ENCODE assay signal across 22 cellular contexts in genomic region chr17:55308613-55309332, GRCh38. TPM values are rescaled to one million over a fixed set of nuclear protein-coding genes. Genes with fewer than 3 reads are reported as not detected.
DNase-seq lines count a peak whose midpoint lies in the region; ATAC-seq, FAIRE-seq and TF ChIP-seq lines count a peak whose summit lies in the region.
"Had no signal": no experiment of that assay in that cellular context is flagged by ENCODE, and none has a peak within 500 bp of the region (broad histone marks: within the 10 kb centered on the region; RNA-seq: fewer than 3 reads in every experiment).

No MANE protein-coding gene starts in this region.

- ATAC-seq in GM18498 (IDR thresholded peaks at IDR 0.05; ENCODE audit: unreplicated experiment) (peak; percentile 58), HG02759 (IDR thresholded peaks at IDR 0.05; ENCODE audit: unreplicated experiment) (peak; percentile 50), GM12878 (peak; percentile 72), left lobe of liver (peak; percentile 44)
- ATAC-seq: Right ventricle myocardium inferior, SK-N-SH treated with all-trans-retinoic acid at 6 μM for 48 hours had no signal

- H3K27ac ChIP-seq in GM12878 (ENCODE audit: control insufficient read depth, insufficient read depth) (no peak overlapping the region), MM.1S (ENCODE audit: low read length) (no peak overlapping the region), neural progenitor cell (no peak overlapping the region)
- H3K27ac ChIP-seq: BLaER1 treated with 17β-estradiol and CSF1 and Interleukin-3, amounts not matched to agents 10 nM and 100 nM; PC-9; SJCRH30 had no signal

- H3K9me3 ChIP-seq in GM12878 (replicated peaks; ENCODE audit: control insufficient read depth, insufficient read depth, low read length) (no peaks in the 10 kb centered on the region), MM.1S (replicated peaks; ENCODE audit: insufficient read depth, low read length) (no peaks in the 10 kb centered on the region), neural progenitor cell (ENCODE audit: low read depth) (no peaks in the 10 kb centered on the region)
- H3K9me3 ChIP-seq: BLaER1 treated with 17β-estradiol and CSF1 and Interleukin-3, amounts not matched to agents 10 nM and 100 nM; SJCRH30 had no signal

- H3K79me2 ChIP-seq in GM12878 (ENCODE audit: control insufficient read depth, insufficient read depth, low read length) = no peaks in the 10 kb centered on the region
- H3K79me2 ChIP-seq in MM.1S (ENCODE audit: low read length) = no peaks in the 10 kb centered on the region
- no peaks in the 10 kb centered on the region for H3K79me2 ChIP-seq in neural progenitor cell (ENCODE audit: low read depth)

- H3F3A ChIP-seq in MM.1S (ENCODE audit: insufficient read depth, low read length) (no peaks in the 10 kb centered on the region), neural progenitor cell (ENCODE audit: low read depth) (no peaks in the 10 kb centered on the region)

- H2AFZ ChIP-seq in GM12878 (ENCODE audit: control insufficient read depth, low read depth, low read length) (no peak overlapping the region), MM.1S (ENCODE audit: low read length) (no peak overlapping the region), neural progenitor cell (replicated peaks) (no peak overlapping the region)
- H2AFZ ChIP-seq: PC-9 had no signal

- CTCF ChIA-PET in GM12878 (lab: Yijun Ruan, JAX) = interaction anchor here (1.6 kb wide), 1 partner anchor 47 kb away, joined by 4 read pairs; no protein-coding TSS in a partner anchor

- H3K4me1 ChIP-seq in GM12878 (ENCODE audit: control insufficient read depth, insufficient read depth, low read length) (no peaks in the 10 kb centered on the region), MM.1S (ENCODE audit: low read length) (no peaks in the 10 kb centered on the region), neural progenitor cell (no peaks in the 10 kb centered on the region)
- H3K4me1 ChIP-seq: BLaER1 treated with 17β-estradiol and CSF1 and Interleukin-3, amounts not matched to agents 10 nM and 100 nM; SJCRH30 had no signal

- SMC1A ChIA-PET in GM12878 (lab: Charles Lee; ENCODE audit: uncharacterized antibody, unreplicated experiment) = interaction anchor here (0.9 kb wide), 1 partner anchor 45 kb away, joined by 3 read pairs; no protein-coding TSS in a partner anchor

- no peak overlapping the region for H3K27ac Mint-ChIP-seq in neural progenitor cell
- H3K27ac Mint-ChIP-seq: CD4-positive, alpha-beta T cell; IgD-negative memory B cell had no signal

- no peaks in the 10 kb centered on the region for H3K9me3 Mint-ChIP-seq in neural progenitor cell
- H3K9me3 Mint-ChIP-seq: CD4-positive, alpha-beta T cell; IgD-negative memory B cell had no signal

- H3K4me1 Mint-ChIP-seq in neural progenitor cell = peaks cover 10% of the 10 kb centered on the region

- peaks cover 2% of the 10 kb centered on the region for H3K27me3 Mint-ChIP-seq in neural progenitor cell (ENCODE audit: insufficient read depth, low read depth)
- H3K27me3 Mint-ChIP-seq: IgD-negative memory B cell had no signal

- RAD21 ChIA-PET in GM12878 (lab: Charles Lee; ENCODE audit: unreplicated experiment) = no interaction called here

- 64% methylated on average over 8 of the region's 8 CpGs for WGBS in GM12878 (ENCODE audit: insufficient coverage, insufficient replicate concordance, low lambda C conversion rate, missing lambda C conversion rate)

- TF ChIP-seq CTCF in GM12878 (IDR thresholded peaks at IDR 0.05 in 2 of 3, conservative IDR thresholded peaks at IDR 0.05 in 1 of 3; ENCODE audit: control insufficient read depth in 2 of 3, extremely low read depth in 1 of 3, insufficient read depth in 1 of 3, low read depth in 3 of 3, low read length in 3 of 3) (no peak), MM.1S (IDR thresholded peaks at IDR 0.05; ENCODE audit: low read length) (no peak), neural progenitor cell (IDR thresholded peaks at IDR 0.05) (no peak)

- H3K4me2 ChIP-seq in GM12878 (ENCODE audit: control insufficient read depth, insufficient read depth) = no peak overlapping the region
- no peak overlapping the region for H3K4me2 ChIP-seq in MM.1S (ENCODE audit: low read depth, low read length)
- H3K4me2 ChIP-seq in neural progenitor cell = no peak overlapping the region
- H3K4me2 ChIP-seq: BLaER1 treated with 17β-estradiol and CSF1 and Interleukin-3, amounts not matched to agents 10 nM and 100 nM; PC-9 had no signal

- DNase-seq in GM12878 (ENCODE audit: low read depth, low spot score) (no peak), left lobe of liver (ENCODE audit: low spot score) (no peak), MM.1S (no peak), foreskin melanocyte (no peak), neural progenitor cell (ENCODE audit: low spot score) (no peak)
- DNase-seq: AML-193; CD4-positive, alpha-beta T cell; Kasumi-1; NCI-H2029; NCI-H446; NCI-H524 treated with DMSO at 0.1 percent for 48 hours; PC-9; SJCRH30 had no signal

- H3K9ac ChIP-seq in GM12878 (ENCODE audit: control insufficient read depth, insufficient read depth, low read length) (no peak overlapping the region), MM.1S (ENCODE audit: low read length) (no peak overlapping the region), neural progenitor cell (no peak overlapping the region)
- H3K9ac ChIP-seq: BLaER1 treated with 17β-estradiol and CSF1 and Interleukin-3, amounts not matched to agents 10 nM and 100 nM had no signal

- no peaks in the 10 kb centered on the region for H3K27me3 ChIP-seq in GM12878 (replicated peaks in 1 of 2; ENCODE audit: control insufficient read depth in 2 of 2, insufficient read depth in 2 of 2, low read length in 1 of 2)
- no peaks in the 10 kb centered on the region for H3K27me3 ChIP-seq in MM.1S (replicated peaks; ENCODE audit: insufficient read depth, low read length)
- H3K27me3 ChIP-seq in neural progenitor cell = no peaks in the 10 kb centered on the region
- H3K27me3 ChIP-seq: BLaER1 treated with 17β-estradiol and CSF1 and Interleukin-3, amounts not matched to agents 10 nM and 100 nM; SJCRH30 had no signal

- no peak overlapping the region for H3K4me3 ChIP-seq in GM12878
- H3K4me3 ChIP-seq in MM.1S (ENCODE audit: low read length) = no peak overlapping the region
- H3K4me3 ChIP-seq in neural progenitor cell = no peak overlapping the region
- H3K4me3 ChIP-seq: BLaER1 treated with 17β-estradiol and CSF1 and Interleukin-3, amounts not matched to agents 10 nM and 100 nM; PC-9; SJCRH30 had no signal

- no peaks in the 10 kb centered on the region for H3K36me3 ChIP-seq in GM12878 (ENCODE audit: control insufficient read depth in 2 of 2, insufficient read depth in 2 of 2, low read length in 1 of 2)
- no peaks in the 10 kb centered on the region for H3K36me3 ChIP-seq in MM.1S (replicated peaks; ENCODE audit: insufficient read depth, low read length)
- H3K36me3 ChIP-seq in neural progenitor cell = no peaks in the 10 kb centered on the region
- H3K36me3 ChIP-seq: BLaER1 treated with 17β-estradiol and CSF1 and Interleukin-3, amounts not matched to agents 10 nM and 100 nM; SJCRH30 had no signal

- H4K20me1 ChIP-seq in GM12878 (ENCODE audit: control insufficient read depth, insufficient read depth) (no peaks in the 10 kb centered on the region), MM.1S (ENCODE audit: insufficient read depth, low read length) (no peaks in the 10 kb centered on the region), neural progenitor cell (ENCODE audit: low read depth) (no peaks in the 10 kb centered on the region)
- H4K20me1 ChIP-seq: BLaER1 treated with 17β-estradiol and CSF1 and Interleukin-3, amounts not matched to agents 10 nM and 100 nM had no signal

- no peaks in the 10 kb centered on the region for H3K36me3 Mint-ChIP-seq in neural progenitor cell

- no peak for FAIRE-seq in GM12878 (lab: Jason Lieb, UNC)
- FAIRE-seq: A204.1, D721Med had no signal

- in situ Hi-C loops in GM12878 (cut with MboI) = no loop called here

- POLR2A ChIA-PET in GM12878 (lab: Charles Lee) = no interaction called here

- TF ChIP-seq EP300 in GM12878 (IDR thresholded peaks at IDR 0.05; ENCODE audit: borderline replicate concordance in 1 of 2, control insufficient read depth in 1 of 2, low read depth in 2 of 2, low read length in 2 of 2) = no peak

- intact Hi-C loops in GM12878 (cut with micrococcal nuclease; ENCODE audit: unreplicated experiment) = no loop called here

- no peak overlapping the region for H3K4me3 Mint-ChIP-seq in neural progenitor cell
- H3K4me3 Mint-ChIP-seq: CD4-positive, alpha-beta T cell had no signal

- no peaks in the 10 kb centered on the region for H3K9me2 ChIP-seq in MM.1S (replicated peaks; ENCODE audit: insufficient read depth, low read length)

- no TSS peak for BruUV-seq in GM12878 (replicated peaks; lab: Mats Ljungman, UMichigan)

- TF ChIP-seq RAD21 in GM12878 (IDR thresholded peaks at IDR 0.05; ENCODE audit: insufficient read depth, low read depth, low read length) = no peak

- TF ChIP-seq POLR2A in GM12878 (IDR thresholded peaks at IDR 0.05; ENCODE audit: low read depth, low read length) = no peak

TF ChIP-seq in GM12878, 131 proteins besides CTCF, POLR2A, EP300 and RAD21 (continues in another document):
- TF ChIP-seq GABPA (IDR thresholded peaks at IDR 0.05; ENCODE audit: low read depth) (no peak), CHD2 (IDR thresholded peaks at IDR 0.05; ENCODE audit: borderline replicate concordance, low read depth, low read length) (no peak)

RNA-seq across cellular contexts. Expression of gene HLF, which starts 44.0 kb away (rescaled TPM):
- total RNA-seq in GM12878 (2013; cell fraction: nucleolus; rRNA removed) = 0.19 TPM in 1 of 2 replicates, not detected in the other
- total RNA-seq in GM12878 (2014; rRNA removed) (0.11 TPM in 1 of 2 replicates, not detected in the other), GM12878 (2014; rRNA removed; fragmentation: Illumina TruSeq; extraction: Trizol) (0.09 and 0.31 TPM in 2 replicates), GM12878 (2021) (0.13 and 0.26 TPM in 2 replicates), left lobe of liver (65.8 TPM), neural progenitor cell (ENCODE audit: low replicate concordance) (0.06 and 0.11 TPM in 2 replicates)
- not detected for polyA plus RNA-seq in GM12878 (2011; ENCODE audit: low read depth)
- polyA plus RNA-seq in GM12878 (2011; rRNA removed) (0.07 and 0.12 TPM in 2 replicates), GM12878 (2014; fragmentation: Illumina TruSeq; extraction: Trizol) (0.04 TPM in 1 of 2 replicates, not detected in the other), GM12878 (2014; fragmentation: Nextera tagmentation; extraction: Ambion mirVana) (not detected), GM12878 (2014; rRNA removed) (0.01 and 0.42 TPM in 2 replicates), GM12878 (2016; fragmentation: Nextera tagmentation; extraction: Ambion mirVana) (under 1 TPM; 0.20 to 0.33 TPM)
- polyA plus RNA-seq in GM12878 (2011; cell fraction: cytosol; rRNA removed) = 0.13 and 0.23 TPM in 2 replicates
- polyA plus RNA-seq in GM12878 (2011; cell fraction: nucleus; rRNA removed) = 0.12 and 0.15 TPM in 2 replicates
- 0.08 and 0.11 TPM in 2 replicates for polyA plus RNA-seq in GM12878 (2012)
- 0.22 and 0.93 TPM in 2 replicates for polyA minus RNA-seq in GM12878 (2011; rRNA and poly(A)+ RNA removed)
- not detected in 2 replicates for polyA minus RNA-seq in GM12878 (2011; cell fraction: cytosol; rRNA and poly(A)+ RNA removed)
- not detected in 2 replicates for polyA minus RNA-seq in GM12878 (2011; cell fraction: nucleus; rRNA and poly(A)+ RNA removed)
- total RNA-seq: PC-9 had no signal
- polyA plus RNA-seq: AG04450, IgD-negative memory B cell had no signal

Comparison
In these comparisons a context has a peak if more than half of its experiments do, and no peak if none do; other contexts are left out.
1. RNA of gene HLF, which starts 44.0 kb away (total RNA-seq): 65.8 TPM in left lobe of liver (single experiment); 0.09 to 0.31 TPM in GM12878 and 0.06 to 0.11 TPM in neural progenitor cell; every median in the first group is over 10 times any median in the second.
2. Peak in every context shown above with its lines, with median percentiles within 50 percentile points of each other: ATAC-seq.